ENCODE assay signal across 23 cellular contexts in the genomic region with DNA sequence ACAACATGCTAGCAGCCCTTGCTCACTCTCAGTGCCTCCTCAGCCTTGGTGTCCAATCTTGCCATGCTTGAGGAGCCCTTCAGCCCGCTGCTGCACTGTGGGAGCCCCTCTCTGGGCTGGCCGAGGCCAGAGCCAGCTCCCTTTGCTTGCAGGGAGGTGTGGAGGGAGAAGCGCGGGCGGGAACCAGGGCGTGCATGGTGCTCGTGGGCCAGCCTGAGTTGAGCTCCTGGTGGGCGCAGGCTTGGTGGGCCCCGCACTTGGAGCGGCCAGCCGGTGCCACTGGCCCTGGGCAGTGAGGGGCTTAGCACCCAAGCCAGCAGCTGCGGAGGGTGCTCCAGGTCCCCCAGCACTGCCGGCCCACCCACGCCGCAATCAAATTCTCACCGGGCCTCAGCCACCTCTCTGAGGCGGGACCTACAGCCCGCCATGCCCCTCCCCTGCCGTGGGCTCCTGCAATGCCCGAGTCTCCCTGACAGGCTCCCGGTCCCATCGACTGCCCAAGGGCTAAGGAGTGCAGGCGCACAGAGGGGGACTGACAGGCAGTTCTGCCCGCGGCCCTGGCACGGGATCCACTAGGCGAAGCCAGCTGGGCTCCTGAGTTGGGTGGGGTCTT.
DNase-seq lines count a peak whose midpoint lies in the region; ATAC-seq, FAIRE-seq and TF ChIP-seq lines count a peak whose summit lies in the region.
"Had no signal": no experiment of that assay in that cellular context is flagged by ENCODE, and none has a peak within 500 bp of the region (broad histone marks: within the 10 kb centered on the region; RNA-seq: fewer than 3 reads in every experiment).

No MANE protein-coding gene starts in this region.

- no peak overlapping the region for H3K9ac ChIP-seq in kidney (ENCODE audit: low read length in 2 of 2)
- H3K9ac ChIP-seq: BLaER1, GM23248 had no signal

- no peak for TF ChIP-seq EP300 in transverse colon (IDR thresholded peaks at IDR 0.05; ENCODE audit: low read depth)

- H3K4me3 ChIP-seq in GM06990 (replicated peaks; ENCODE audit: low read depth, low read length): no peak overlapping the region
- H3K4me3 ChIP-seq in kidney (ENCODE audit: low read length in 2 of 2): no peak overlapping the region
- no peak overlapping the region for H3K4me3 ChIP-seq in aorta (ENCODE audit: low read length in 2 of 2)
- H3K4me3 ChIP-seq in transverse colon: no peak overlapping the region
- H3K4me3 ChIP-seq: BLaER1, GM12878, GM23248 had no signal

- H3K36me3 ChIP-seq in GM06990 (ENCODE audit: control insufficient read depth, insufficient read depth, low read length) (no peaks in the 10 kb centered on the region), kidney (ENCODE audit: control insufficient read depth in 1 of 2, insufficient read depth in 2 of 2, low read length in 2 of 2) (no peaks in the 10 kb centered on the region), aorta (ENCODE audit: control insufficient read depth in 1 of 2, insufficient read depth in 2 of 2, low read length in 1 of 2) (no peaks in the 10 kb centered on the region), transverse colon (no peaks in the 10 kb centered on the region)
- H3K36me3 ChIP-seq: BLaER1 had no signal

- intact Hi-C loops in kidney (cut with DNase I): no loop called here
- intact Hi-C loops in aorta (cut with DNase I): no loop called here
- intact Hi-C loops in transverse colon (cut with DNase I; ENCODE audit: low total_unique reads): no loop called here

- no peak for FAIRE-seq in kidney (lab: Jason Lieb, UNC)
- FAIRE-seq: A204.1, G401.6, GM12878, GM19239, H1 had no signal

- no peak for TF ChIP-seq POLR2A in transverse colon (IDR thresholded peaks at IDR 0.05)

- H3K4me1 ChIP-seq in kidney (ENCODE audit: control insufficient read depth in 1 of 2, insufficient read depth in 1 of 2, low read depth in 1 of 2, low read length in 2 of 2) (no peaks in the 10 kb centered on the region), aorta (ENCODE audit: control insufficient read depth in 1 of 2, insufficient read depth in 2 of 2, low read length in 2 of 2) (no peaks in the 10 kb centered on the region), transverse colon (no peaks in the 10 kb centered on the region)
- H3K4me1 ChIP-seq: BLaER1, Caco-2 had no signal

- DNase-seq in activated CD8-positive, alpha-beta memory T cell treated with anti-CD3 and anti-CD28 coated beads, Interleukin-2, amount 50 U/mL, for 4 hours: peak; percentile 13
- no peak for DNase-seq in activated CD8-positive, alpha-beta memory T cell treated with anti-CD3 and anti-CD28 coated beads for 24 hours
- DNase-seq in GM06990 (ENCODE audit: extremely low read depth, insufficient read length) (peak; percentile 0), kidney (peak; percentile 57), aorta (peak in 1 of 2 donors; percentile 65), transverse colon (no peak)
- DNase-seq: Caco-2; CD4-positive, CD25-positive, alpha-beta regulatory T cell; CD8-positive, alpha-beta T cell; DMS153; DND-41; GM23248; H7; HCEC 1CT had no signal

- H3K27ac ChIP-seq in kidney (ENCODE audit: low read depth in 2 of 2, low read length in 2 of 2) (no peak overlapping the region), aorta (ENCODE audit: low read depth in 1 of 2, low read length in 2 of 2) (no peak overlapping the region), transverse colon (no peak overlapping the region)
- H3K27ac ChIP-seq: 22Rv1, BLaER1, C4-2B, GM23248 had no signal

- peak; percentile 44 for ATAC-seq in aorta (ENCODE audit: low FRiP score)
- ATAC-seq in HG02852 (IDR thresholded peaks at IDR 0.05; ENCODE audit: unreplicated experiment): no peak
- ATAC-seq: CD8-positive, alpha-beta T cell; GM12878 had no signal

- TF ChIP-seq CTCF in GM06990 (IDR thresholded peaks at IDR 0.05; ENCODE audit: insufficient read depth, low read length, poor library complexity, severe bottlenecking): no peak
- TF ChIP-seq CTCF in kidney (IDR thresholded peaks at IDR 0.05; ENCODE audit: borderline replicate concordance, extremely low read depth, insufficient read depth): no peak
- TF ChIP-seq CTCF in transverse colon (IDR thresholded peaks at IDR 0.05): no peak

- in situ Hi-C loops in transverse colon (cut with MboI; ENCODE audit: low pct_ligation_motif_present in 1 of 4, low pct_unique_long_range_greater_than_20kb in 1 of 4, low sequenced_read_pairs in 3 of 4): no loop called here

- 94 to 96% methylated on average over 27 of the region's 27 CpGs for WGBS in aorta, 2 donors
- WGBS in transverse colon (ENCODE audit: low coverage in 1 of 2), 2 donors: 92% methylated on average over 15 of the region's 27 CpGs; no CpG with 5 or more reads in 1 of the 2 donors

- no peaks in the 10 kb centered on the region for H3K27me3 ChIP-seq in GM06990 (replicated peaks; ENCODE audit: control insufficient read depth, insufficient read depth, low read length)
- no peaks in the 10 kb centered on the region for H3K27me3 ChIP-seq in aorta (ENCODE audit: control insufficient read depth in 1 of 2, insufficient read depth in 2 of 2, low read length in 1 of 2)
- no peaks in the 10 kb centered on the region for H3K27me3 ChIP-seq in transverse colon
- H3K27me3 ChIP-seq: BLaER1 had no signal

- H3K9me3 ChIP-seq in kidney (ENCODE audit: control insufficient read depth in 1 of 2, low read length in 2 of 2) (no peaks in the 10 kb centered on the region), aorta (ENCODE audit: control insufficient read depth, low read length) (no peaks in the 10 kb centered on the region), transverse colon (no peaks in the 10 kb centered on the region)
- H3K9me3 ChIP-seq: Caco-2 had no signal

Comparison
In these comparisons a context has a peak if more than half of its experiments do, and no peak if none do; other contexts are left out.
1. DNase-seq: peak in activated CD8-positive, alpha-beta memory T cell treated with anti-CD3 and anti-CD28 coated beads, Interleukin-2, amount 50 U/mL, for 4 hours (single experiment), GM06990 (single experiment) and kidney (single experiment); none in activated CD8-positive, alpha-beta memory T cell treated with anti-CD3 and anti-CD28 coated beads for 24 hours (single experiment) and transverse colon (single experiment).